In the genomic region with DNA sequence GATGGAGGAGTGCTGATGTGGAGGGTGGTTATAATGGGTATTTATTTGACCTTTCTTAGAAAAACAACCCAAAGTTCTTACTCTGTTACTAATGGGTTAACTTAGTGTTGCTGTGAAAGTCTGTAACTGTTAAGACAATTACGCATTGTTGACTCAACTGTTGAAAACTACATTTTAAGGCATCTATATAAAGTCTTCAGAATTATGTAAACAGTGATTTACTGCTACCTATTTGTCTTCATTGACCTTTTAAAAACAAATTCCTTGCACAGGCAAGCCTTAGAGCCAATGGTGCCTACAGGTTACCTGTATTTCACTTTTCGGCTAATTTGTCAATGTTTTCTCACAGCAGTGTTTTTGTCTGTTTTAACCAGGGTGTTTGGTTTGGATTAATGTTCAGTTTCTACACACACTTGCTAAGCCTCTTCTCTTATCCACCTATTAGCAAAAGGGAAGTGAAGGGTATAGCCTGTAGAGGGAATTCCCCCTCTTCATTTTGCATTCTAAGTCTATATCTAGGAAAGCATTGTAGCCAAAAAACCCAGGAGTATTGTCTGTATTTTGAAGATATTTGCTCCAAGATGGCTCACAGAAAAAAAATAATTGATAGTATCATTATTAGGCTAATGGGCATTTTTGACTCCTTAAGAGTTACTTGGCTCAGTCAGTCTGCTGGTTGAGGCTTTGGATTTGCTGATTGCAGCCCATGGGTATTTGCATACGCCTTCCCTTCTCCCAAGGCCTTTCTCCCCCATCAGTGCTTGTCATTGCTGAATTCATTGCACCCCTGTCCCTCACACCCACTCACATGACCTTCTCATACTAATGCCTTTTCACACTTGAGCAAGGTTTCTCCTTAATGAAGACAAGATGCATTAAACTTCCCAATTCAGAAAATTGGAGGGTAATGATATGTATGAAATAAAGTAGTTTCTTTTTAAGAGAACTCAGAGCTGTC, we compare ENCODE assay signal across 10 cellular contexts. TPM values are rescaled to one million over a fixed set of nuclear protein-coding genes. Genes with fewer than 3 reads are reported as not detected.
DNase-seq lines count a peak whose midpoint lies in the region; ATAC-seq, FAIRE-seq and TF ChIP-seq lines count a peak whose summit lies in the region.
"Had no signal": no experiment of that assay in that cellular context is flagged by ENCODE, and none has a peak within 500 bp of the region (broad histone marks: within the 10 kb centered on the region; RNA-seq: fewer than 3 reads in every experiment).

No MANE protein-coding gene starts in this region.

- H3K36me3 ChIP-seq in GM12878 (ENCODE audit: control insufficient read depth in 2 of 2, insufficient read depth in 2 of 2, low read length in 1 of 2), result 0 out of 4 replicates have a peak, but pooled peaks cover 0 to under 1% of the 10 kb centered on the region in 2 experiments
- no peaks in the 10 kb centered on the region for H3K36me3 ChIP-seq in vagina
- H3K36me3 ChIP-seq: prostate gland had no signal

- TF ChIP-seq POLR2A in GM12878 (IDR thresholded peaks at IDR 0.05; ENCODE audit: low read depth, low read length) (no peak), vagina (IDR thresholded peaks at IDR 0.05) (no peak)

- H4K20me1 ChIP-seq in GM12878 (ENCODE audit: control insufficient read depth, insufficient read depth), result no peaks in the 10 kb centered on the region

- peak overlapping the region; percentile 32 for H3K4me2 ChIP-seq in GM12878 (ENCODE audit: control insufficient read depth, insufficient read depth)

- peak overlapping the region; percentile 3; the same call in 1 of the 2 replicates for H3K4me3 ChIP-seq in GM12878
- no peak overlapping the region for H3K4me3 ChIP-seq in vagina
- H3K4me3 ChIP-seq: prostate gland had no signal

- WGBS in GM12878 (ENCODE audit: insufficient coverage, insufficient replicate concordance, low lambda C conversion rate, missing lambda C conversion rate), result 59% methylated on average over 3 of the region's 3 CpGs

- DNase-seq in GM12878 (ENCODE audit: low read depth, low spot score) (no peak), vagina (ENCODE audit: extremely low spot score in 2 of 2) (no peak), DMS153 treated with DMSO at 0.1 percent for 48 hours (lab: John Stamatoyannopoulos, UW; ENCODE audit: unreplicated experiment) (no peak), SW480 (ENCODE audit: low spot score) (no peak)
- DNase-seq in activated effector memory CD4-positive, alpha-beta T cell treated with anti-CD3 and anti-CD28 coated beads, Interleukin-2, amount 50 U/mL, for 16 hours, result no peak
- DNase-seq: NCI-H524 had no signal

- POLR2A ChIA-PET in GM12878 (lab: Charles Lee), result interaction anchor here (0.7 to 2.6 kb wide), 4 partner anchors 41 to 204 kb away, joined by 3 to 13 read pairs (median 7); no protein-coding TSS in a partner anchor

- intact Hi-C loops in GM12878 (cut with micrococcal nuclease; ENCODE audit: unreplicated experiment) (no loop called here), vagina (cut with DNase I) (no loop called here)

- TF ChIP-seq EP300 in GM12878 (IDR thresholded peaks at IDR 0.05; ENCODE audit: borderline replicate concordance in 1 of 2, control insufficient read depth in 1 of 2, low read depth in 2 of 2, low read length in 2 of 2), result 0 out of 4 replicates have a peak, but pooled peaks of 1 of the 2 experiments have one; percentile 13

- H3K4me1 ChIP-seq in GM12878 (ENCODE audit: control insufficient read depth, insufficient read depth, low read length) (peaks cover 52% of the 10 kb centered on the region), vagina (peaks cover 33% of the 10 kb centered on the region)
- H3K4me1 ChIP-seq: prostate gland had no signal

- H3K9me3 ChIP-seq in GM12878 (replicated peaks; ENCODE audit: control insufficient read depth, insufficient read depth, low read length), result no peaks in the 10 kb centered on the region; the same call in 2 of the 3 replicates
- no peaks in the 10 kb centered on the region for H3K9me3 ChIP-seq in vagina
- H3K9me3 ChIP-seq: prostate gland had no signal

- SMC1A ChIA-PET in GM12878 (lab: Charles Lee; ENCODE audit: uncharacterized antibody, unreplicated experiment), result interaction anchor here (1.2 to 7.3 kb wide), 4 partner anchors 24 to 129 kb away, joined by 3 to 192 read pairs (median 56); partner anchors contain the start of gene AFF1

- peaks cover 78% of the 10 kb centered on the region for H3K79me2 ChIP-seq in GM12878 (ENCODE audit: control insufficient read depth, insufficient read depth, low read length)

- H3K27me3 ChIP-seq in GM12878 (replicated peaks in 1 of 2; ENCODE audit: control insufficient read depth in 2 of 2, insufficient read depth in 2 of 2, low read length in 1 of 2) (no peaks in the 10 kb centered on the region), vagina (no peaks in the 10 kb centered on the region)

- TF ChIP-seq CTCF in GM12878 (IDR thresholded peaks at IDR 0.05 in 2 of 3, conservative IDR thresholded peaks at IDR 0.05 in 1 of 3; ENCODE audit: control insufficient read depth in 2 of 3, extremely low read depth in 1 of 3, insufficient read depth in 1 of 3, low read depth in 3 of 3, low read length in 3 of 3) (no peak), vagina (IDR thresholded peaks at IDR 0.05) (no peak)

- BruUV-seq in GM12878 (replicated peaks; lab: Mats Ljungman, UMichigan), result no TSS peak

- ATAC-seq in GM18502 (IDR thresholded peaks at IDR 0.05; ENCODE audit: poor library complexity, unreplicated experiment), result peak; percentile 56
- peak; percentile 44 for ATAC-seq in GM21390 (IDR thresholded peaks at IDR 0.05; ENCODE audit: unreplicated experiment)
- peak; percentile 44 for ATAC-seq in HG03097 (IDR thresholded peaks at IDR 0.05; ENCODE audit: low FRiP score, unreplicated experiment)
- ATAC-seq in GM12878, result peak; percentile 62

- no peak overlapping the region for H3K9ac ChIP-seq in GM12878 (ENCODE audit: control insufficient read depth, insufficient read depth, low read length)

- RAD21 ChIA-PET in GM12878 (lab: Charles Lee; ENCODE audit: unreplicated experiment), result interaction anchor here (0.9 to 2.6 kb wide), 5 partner anchors 14 to 46 kb away, joined by 3 to 22 read pairs (median 4); no protein-coding TSS in a partner anchor

- in situ Hi-C loops in GM12878 (cut with MboI), result no loop called here

- no peak for FAIRE-seq in GM12878 (lab: Jason Lieb, UNC)

- TF ChIP-seq RAD21 in GM12878 (IDR thresholded peaks at IDR 0.05; ENCODE audit: insufficient read depth, low read depth, low read length), result no peak

- CTCF ChIA-PET in GM12878 (lab: Yijun Ruan, JAX), result interaction anchor here (1.1 kb wide), 1 partner anchor 40 kb away, joined by 3 read pairs; no protein-coding TSS in a partner anchor

- H2AFZ ChIP-seq in GM12878 (ENCODE audit: control insufficient read depth, low read depth, low read length), result no peak overlapping the region

- H3K27ac ChIP-seq in GM12878 (ENCODE audit: control insufficient read depth, insufficient read depth) (peak overlapping the region; percentile 71), vagina (no peak overlapping the region)
- H3K27ac ChIP-seq: prostate gland had no signal

TF ChIP-seq in GM12878, 131 proteins besides CTCF, POLR2A, EP300 and RAD21 (continues in another document):
- TF ChIP-seq SMC3 (IDR thresholded peaks at IDR 0.05; ENCODE audit: borderline replicate concordance, low read length), result peak; percentile 10; the same call in 1 of the 2 replicates
- peak; percentile 46 to 47; a peak in 2 of 4 replicates for TF ChIP-seq IKZF2 (IDR thresholded peaks at IDR 0.05)
- TF ChIP-seq MTA3 (IDR thresholded peaks at IDR 0.05; ENCODE audit: borderline replicate concordance, low read length), result no peak
- TF ChIP-seq HDAC2 (IDR thresholded peaks at IDR 0.05), result no peak
- TF ChIP-seq ZZZ3 (IDR thresholded peaks at IDR 0.05; ENCODE audit: control insufficient read depth, insufficient read length, low read depth), result no peak
- TF ChIP-seq IKZF1 (conservative IDR thresholded peaks at IDR 0.05), result peak; percentile 71
- TF ChIP-seq CBX5 (IDR thresholded peaks at IDR 0.05; ENCODE audit: low read depth), result no peak
- TF ChIP-seq IRF5 (IDR thresholded peaks at IDR 0.05; ENCODE audit: borderline replicate concordance), result no peak
- TF ChIP-seq ZNF24 (IDR thresholded peaks at IDR 0.05), result no peak
- TF ChIP-seq KDM1A (IDR thresholded peaks at IDR 0.05; ENCODE audit: borderline replicate concordance), result no peak
- 0 out of 2 replicates have a peak, but pooled peaks have one; percentile 11 for TF ChIP-seq PML (IDR thresholded peaks at IDR 0.05; ENCODE audit: low read length)

RNA-seq across cellular contexts. Expression of gene AFF1, which starts 30.5 kb away (rescaled TPM):
- total RNA-seq in GM12878 (2013; cell fraction: nucleolus; rRNA removed), result 242 and 244 TPM in 2 replicates
- total RNA-seq in GM12878 (2014; rRNA removed) (21.2 and 21.3 TPM in 2 replicates), GM12878 (2014; rRNA removed; fragmentation: Illumina TruSeq; extraction: Trizol) (21.5 and 22.8 TPM in 2 replicates), GM12878 (2021) (52.5 and 56.1 TPM in 2 replicates), vagina (99.9 TPM)
- 51.7 TPM for polyA plus RNA-seq in GM12878 (2011; ENCODE audit: low read depth)
- polyA plus RNA-seq in GM12878 (2011; rRNA removed) (25.1 and 26.1 TPM in 2 replicates), GM12878 (2014; fragmentation: Illumina TruSeq; extraction: Trizol) (30.7 and 32.9 TPM in 2 replicates), GM12878 (2014; fragmentation: Nextera tagmentation; extraction: Ambion mirVana) (10 to 100 TPM in 1 of 2 experiments, 1 to 10 TPM in 1; 3.5 to 11.4 TPM), GM12878 (2014; rRNA removed) (18.6 and 20.5 TPM in 2 replicates), GM12878 (2016; fragmentation: Nextera tagmentation; extraction: Ambion mirVana) (10 to 100 TPM; 21.6 to 24.0 TPM)
- polyA plus RNA-seq in GM12878 (2011; cell fraction: cytosol; rRNA removed), result 21.3 and 44.0 TPM in 2 replicates
- polyA plus RNA-seq in GM12878 (2011; cell fraction: nucleus; rRNA removed), result 50.2 and 53.3 TPM in 2 replicates
- polyA plus RNA-seq in GM12878 (2012), result 32.6 and 34.7 TPM in 2 replicates
- polyA minus RNA-seq in GM12878 (2011; rRNA and poly(A)+ RNA removed), result 115 and 130 TPM in 2 replicates
- 30.8 and 33.0 TPM in 2 replicates for polyA minus RNA-seq in GM12878 (2011; cell fraction: cytosol; rRNA and poly(A)+ RNA removed)
- 72.7 and 104 TPM in 2 replicates for polyA minus RNA-seq in GM12878 (2011; cell fraction: nucleus; rRNA and poly(A)+ RNA removed)
